Comparison of ENCODE assay signal across 8 cellular contexts in genomic region chr11:32890843-32891656, GRCh38. TPM values are rescaled to one million over a fixed set of nuclear protein-coding genes. Genes with fewer than 3 reads are reported as not detected.
A peak's percentile ranks its signal among the peaks of the same experiment; 100 is the strongest.
DNase-seq lines count a peak whose midpoint lies in the region; ATAC-seq and TF ChIP-seq lines count a peak whose summit lies in the region.

No MANE protein-coding gene starts in this region.

- H4K20me1 ChIP-seq in neural progenitor cell (ENCODE audit: low read depth) = peaks cover 6% of the 10 kb centered on the region

- H3K4me1 Mint-ChIP-seq in brain = peaks cover 35% of the 10 kb centered on the region
- peaks cover 36% of the 10 kb centered on the region for H3K4me1 Mint-ChIP-seq in neural progenitor cell

- no peak for TF ChIP-seq CTCF in brain (conservative IDR thresholded peaks at IDR 0.05)
- TF ChIP-seq CTCF in neural progenitor cell (IDR thresholded peaks at IDR 0.05) = no peak

- H3K27me3 ChIP-seq in neural progenitor cell = no peaks in the 10 kb centered on the region

- peak overlapping the region; percentile 93 for H3K27ac ChIP-seq in neural progenitor cell

- H3K9ac ChIP-seq in neural progenitor cell = no peak overlapping the region

- no peak overlapping the region for H2AFZ ChIP-seq in neural progenitor cell (replicated peaks)

- H3K36me3 Mint-ChIP-seq in brain (peaks cover 8% of the 10 kb centered on the region), neural progenitor cell (peaks cover 8% of the 10 kb centered on the region)

- ATAC-seq in Right ventricle myocardium superior (ENCODE audit: poor library complexity) = no peak
- no peak for ATAC-seq in HG03045 (IDR thresholded peaks at IDR 0.05; ENCODE audit: unreplicated experiment)

- peak; percentile 25 for DNase-seq in NCI-H2227 treated with DMSO at 0.1 percent for 48 hours (lab: John Stamatoyannopoulos, UW)
- no peak for DNase-seq in NCI-H2227 (lab: John Stamatoyannopoulos, UW; ENCODE audit: unreplicated experiment)
- DNase-seq in NCI-H128 (lab: John Stamatoyannopoulos, UW; ENCODE audit: unreplicated experiment) = peak; percentile 48
- peak; percentile 69 for DNase-seq in neural progenitor cell (ENCODE audit: low spot score)
- no peak for DNase-seq in Right ventricle myocardium superior
- DNase-seq in AG08395 (ENCODE audit: low spot score) = no peak

- intact Hi-C loops in Right ventricle myocardium superior (cut with DNase I) = no loop called here

- H3K27ac Mint-ChIP-seq in brain (peak overlapping the region; percentile 98 to 99 (median 99)), neural progenitor cell (peak overlapping the region; percentile 61)

- peaks cover 46% of the 10 kb centered on the region for H3K79me2 ChIP-seq in neural progenitor cell (ENCODE audit: low read depth)

- H3K4me3 ChIP-seq in neural progenitor cell = peak overlapping the region; percentile 97

- peak overlapping the region; percentile 93 to 98 (median 95) for H3K4me3 Mint-ChIP-seq in brain
- peak overlapping the region; percentile 95 for H3K4me3 Mint-ChIP-seq in neural progenitor cell

- H3K4me1 ChIP-seq in neural progenitor cell = peaks cover 30% of the 10 kb centered on the region

- H3K27me3 Mint-ChIP-seq in brain (peaks cover 11% of the 10 kb centered on the region), neural progenitor cell (ENCODE audit: insufficient read depth, low read depth) (peaks cover 13% of the 10 kb centered on the region)

- no peaks in the 10 kb centered on the region for H3K36me3 ChIP-seq in neural progenitor cell

- peaks cover 41% of the 10 kb centered on the region for H3F3A ChIP-seq in neural progenitor cell (ENCODE audit: low read depth)

- H3K9me3 Mint-ChIP-seq in brain (peaks cover 0 to 3% (median 0%) of the 10 kb centered on the region in 5 experiments), neural progenitor cell (peaks cover 11% of the 10 kb centered on the region)

- H3K4me2 ChIP-seq in neural progenitor cell = peak overlapping the region; percentile 95

- H3K9me3 ChIP-seq in neural progenitor cell (ENCODE audit: low read depth) = no peaks in the 10 kb centered on the region

RNA-seq across cellular contexts. Expression of gene QSER1, which starts 1.6 kb away (rescaled TPM):
- polyA plus RNA-seq in brain (ENCODE audit: insufficient read depth, low read depth, low replicate concordance) = 8.6 TPM
- 49.4 and 79.2 TPM in 2 replicates for total RNA-seq in neural progenitor cell (ENCODE audit: low replicate concordance)
- total RNA-seq in Right ventricle myocardium superior = 13.3 TPM

Comparison
In these comparisons a context has a peak if more than half of its experiments do, and no peak if none do; other contexts are left out.
1. DNase-seq: peak in NCI-H2227 treated with DMSO at 0.1 percent for 48 hours (single experiment), NCI-H128 (single experiment) and neural progenitor cell (single experiment); none in NCI-H2227 (single experiment), Right ventricle myocardium superior (single experiment) and AG08395 (single experiment).